In the genomic region with DNA sequence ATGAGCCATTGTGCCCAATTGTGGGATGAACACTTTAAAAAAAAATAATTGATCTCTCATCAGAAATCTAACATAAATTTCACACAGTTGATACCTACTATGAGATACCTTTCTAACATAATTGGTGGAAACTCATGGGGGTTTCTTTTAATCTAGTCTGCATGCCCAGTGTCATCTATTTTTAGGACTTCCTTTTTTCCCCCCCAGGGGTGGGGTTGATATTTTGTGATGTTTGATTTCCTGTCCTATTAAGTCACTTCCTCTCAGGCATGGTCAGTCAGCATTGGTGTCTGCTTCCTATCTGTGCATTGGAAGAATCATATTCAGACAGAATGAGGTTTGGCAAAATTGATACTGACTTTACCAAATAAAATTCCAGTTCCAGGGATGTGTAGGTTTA, we compare ENCODE assay signal across 9 cellular contexts. TPM values are rescaled to one million over a fixed set of nuclear protein-coding genes. Genes with fewer than 3 reads are reported as not detected.
DNase-seq lines count a peak whose midpoint lies in the region; ATAC-seq, FAIRE-seq and TF ChIP-seq lines count a peak whose summit lies in the region.
"Had no signal": no experiment of that assay in that cellular context is flagged by ENCODE, and none has a peak within 500 bp of the region (broad histone marks: within the 10 kb centered on the region; RNA-seq: fewer than 3 reads in every experiment).

No MANE protein-coding gene starts in this region.

- H3K9me3 ChIP-seq in K562 (replicated peaks; ENCODE audit: control insufficient read depth, insufficient read depth, low read depth, low read length) (no peaks in the 10 kb centered on the region), psoas muscle (no peaks in the 10 kb centered on the region)

- intact Hi-C loops in K562 (cut with micrococcal nuclease) (no loop called here), psoas muscle (cut with DNase I) (no loop called here)

- TF ChIP-seq POLR2A in K562 (conservative IDR thresholded peaks at IDR 0.05), result no peak

- H3K4me3 ChIP-seq in K562, result no peak overlapping the region
- H3K4me3 ChIP-seq in psoas muscle, result no peak overlapping the region

- H3K36me3 ChIP-seq in K562 (ENCODE audit: control insufficient read depth, insufficient read depth, low read length) (peaks cover 15% of the 10 kb centered on the region), psoas muscle (ENCODE audit: insufficient read depth in 1 of 2, low read depth in 1 of 2) (peaks cover 0 to 3% of the 10 kb centered on the region in 2 donors)

- BruUV-seq in K562 (replicated peaks; lab: Mats Ljungman, UMichigan), result no TSS peak

- in situ Hi-C loops in K562 (cut with MboI), result no loop called here

- ATAC-seq in K562 (no peak), psoas muscle (no peak), HG03159 (IDR thresholded peaks at IDR 0.05; ENCODE audit: unreplicated experiment) (no peak), GM19467 (IDR thresholded peaks at IDR 0.05; ENCODE audit: unreplicated experiment) (no peak)

- H4K20me1 ChIP-seq in K562 (replicated peaks; ENCODE audit: control insufficient read depth, insufficient read depth, low read length), result no peaks in the 10 kb centered on the region

- DNase-seq in GDM1 (lab: John Stamatoyannopoulos, UW), result peak; percentile 26
- peak; percentile 76 for DNase-seq in NAMALWA (ENCODE audit: low spot score)
- DNase-seq in K562 (ENCODE audit: extremely low read depth in 1 of 4, low spot score in 3 of 4), result peak in 2 of 4 experiments; percentile 28 to 41
- no peak for DNase-seq in psoas muscle
- no peak for DNase-seq in NCI-H1105 (lab: John Stamatoyannopoulos, UW)
- no peak for DNase-seq in RKO (ENCODE audit: low spot score)
- DNase-seq: activated CD8-positive, alpha-beta memory T cell treated with anti-CD3 and anti-CD28 coated beads for 24 hours had no signal

- peaks cover 93% of the 10 kb centered on the region for H3K79me2 ChIP-seq in K562 (ENCODE audit: control insufficient read depth, insufficient read depth, low read length)

- TF ChIP-seq EP300 in K562 (IDR thresholded peaks at IDR 0.05; ENCODE audit: low read length), result no peak

- POLR2A ChIA-PET in K562 (lab: Yijun Ruan, JAX), result interaction anchor here (0.9 to 2.1 kb wide), 4 partner anchors 9 to 13 kb away, joined by 3 to 11 read pairs (median 4); no protein-coding TSS in a partner anchor

- H2AFZ ChIP-seq in K562 (ENCODE audit: low read depth, low read length), result no peak overlapping the region

- H3K4me1 ChIP-seq in K562 (replicated peaks in 1 of 2; ENCODE audit: control insufficient read depth in 2 of 2, insufficient read depth in 2 of 2, low read length in 2 of 2), result peaks cover 0 to 29% of the 10 kb centered on the region in 2 experiments; a peak in 3 of 5 replicates
- H3K4me1 ChIP-seq in psoas muscle, result peaks cover 77% of the 10 kb centered on the region

- TF ChIP-seq CTCF in K562 (IDR thresholded peaks at IDR 0.05 in 2 of 3, conservative IDR thresholded peaks at IDR 0.05 in 1 of 3; ENCODE audit: insufficient read depth in 2 of 3, low read depth in 1 of 3, low read length in 3 of 3), result no peak
- TF ChIP-seq CTCF in psoas muscle (IDR thresholded peaks at IDR 0.05), result no peak

- peak overlapping the region in 1 of 2 experiments; percentile 16; a peak in 1 of 4 replicates for H3K9ac ChIP-seq in K562 (ENCODE audit: insufficient read depth in 1 of 2, low read depth in 2 of 2, low read length in 2 of 2)

- FAIRE-seq in K562 (lab: Jason Lieb, UNC), result no peak

- CTCF ChIA-PET in K562 (lab: Yijun Ruan, JAX; ENCODE audit: low intra/inter-chr PET ratio), result no interaction called here

- TF ChIP-seq RAD21 in K562 (CRISPR knock-in tag; conservative IDR thresholded peaks at IDR 0.05 in 1 of 2, IDR thresholded peaks at IDR 0.05 in 1 of 2), result no peak

- H3K27ac ChIP-seq in K562 (ENCODE audit: extremely low read depth, low read depth, low read length) (peak overlapping the region; percentile 43; the same call in 2 of the 3 replicates), psoas muscle (peak overlapping the region; percentile 81)

- no peaks in the 10 kb centered on the region for H3K27me3 ChIP-seq in K562 (ENCODE audit: control insufficient read depth in 2 of 2, insufficient read depth in 2 of 2, low read length in 2 of 2)
- no peaks in the 10 kb centered on the region for H3K27me3 ChIP-seq in psoas muscle (ENCODE audit: insufficient read depth in 3 of 3, low read length in 2 of 3)

- no peaks in the 10 kb centered on the region for H3K9me1 ChIP-seq in K562 (ENCODE audit: control insufficient read depth, insufficient read depth, low read length)

- no peak overlapping the region for H3K4me2 ChIP-seq in K562 (ENCODE audit: insufficient read depth, low read length)

TF ChIP-seq in K562, 482 proteins besides CTCF, POLR2A, EP300 and RAD21 (continues in another document):
- TF ChIP-seq NRF1 (conservative IDR thresholded peaks at IDR 0.05 in 1 of 2, IDR thresholded peaks at IDR 0.05 in 1 of 2) (0 out of 4 replicates have a peak, but pooled peaks of 1 of the 2 experiments have one; percentile 12), LARP7 (IDR thresholded peaks at IDR 0.05) (no peak), MIER1 (IDR thresholded peaks at IDR 0.05; ENCODE audit: low read depth) (no peak), SPI1 (IDR thresholded peaks at IDR 0.05; ENCODE audit: borderline replicate concordance, low read depth, low read length) (peak; percentile 93), KHSRP (IDR thresholded peaks at IDR 0.05) (no peak)
- TF ChIP-seq, protein P1, sequence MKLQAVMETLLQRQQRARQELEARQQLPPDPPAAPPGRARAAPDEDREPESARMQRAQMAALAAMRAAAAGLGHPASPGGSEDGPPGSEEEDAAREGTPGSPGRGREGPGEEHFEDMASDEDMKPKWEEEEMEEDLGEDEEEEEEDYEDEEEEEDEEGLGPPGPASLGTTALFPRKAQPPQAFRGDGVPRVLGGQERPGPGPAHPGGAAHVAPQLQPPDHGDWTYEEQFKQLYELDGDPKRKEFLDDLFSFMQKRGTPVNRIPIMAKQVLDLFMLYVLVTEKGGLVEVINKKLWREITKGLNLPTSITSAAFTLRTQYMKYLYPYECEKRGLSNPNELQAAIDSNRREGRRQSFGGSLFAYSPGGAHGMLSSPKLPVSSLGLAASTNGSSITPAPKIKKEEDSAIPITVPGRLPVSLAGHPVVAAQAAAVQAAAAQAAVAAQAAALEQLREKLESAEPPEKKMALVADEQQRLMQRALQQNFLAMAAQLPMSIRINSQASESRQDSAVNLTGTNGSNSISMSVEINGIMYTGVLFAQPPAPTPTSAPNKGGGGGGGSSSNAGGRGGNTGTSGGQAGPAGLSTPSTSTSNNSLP (IDR thresholded peaks at IDR 0.05; ENCODE audit: borderline replicate concordance, low read depth, low read length), result 0 out of 2 replicates have a peak, but pooled peaks have one; percentile 24

RNA-seq across cellular contexts. Expression of gene NFYC, which starts 21.5 kb away (rescaled TPM):
- 51.1 and 58.3 TPM in 2 replicates for total RNA-seq in K562 (2011; cell fraction: chromatin; rRNA removed; ENCODE audit: low replicate concordance)
- 43.8 and 43.9 TPM in 2 replicates for total RNA-seq in K562 (2011; cell fraction: nucleolus; rRNA removed)
- total RNA-seq in K562 (2011; cell fraction: nucleoplasm; rRNA removed), result 49.1 and 60.1 TPM in 2 replicates
- 41.1 and 44.2 TPM in 2 replicates for total RNA-seq in K562 (2014; rRNA removed)
- 22.7 and 26.4 TPM in 2 replicates for total RNA-seq in K562 (2014; rRNA removed; fragmentation: Illumina TruSeq; extraction: Trizol)
- 31.2 and 31.4 TPM in 2 replicates for total RNA-seq in K562 (2015; rRNA removed; fragmentation: Illumina TruSeq; extraction: Trizol)
- 53.9 and 59.8 TPM in 2 replicates for total RNA-seq in K562 (2021)
- polyA plus RNA-seq in K562 (2011; rRNA removed), result 47.2 and 65.6 TPM in 2 replicates
- 78.9 and 120 TPM in 2 replicates for polyA plus RNA-seq in K562 (2011; cell fraction: cytosol; rRNA removed)
- polyA plus RNA-seq in K562 (2011; cell fraction: nucleus; rRNA removed), result 72.3 and 83.1 TPM in 2 replicates
- 52.9 and 79.3 TPM in 2 replicates for polyA plus RNA-seq in K562 (2012)
- polyA plus RNA-seq in K562 (2014; fragmentation: Illumina TruSeq; extraction: Trizol), result 56.2 and 65.1 TPM in 2 replicates
- polyA plus RNA-seq in K562 (2014; fragmentation: Nextera tagmentation; extraction: Ambion mirVana), result 1 to 10 TPM; 4.8 to 7.2 TPM
- 51.3 and 57.7 TPM in 2 replicates for polyA plus RNA-seq in K562 (2014; rRNA removed)
- polyA minus RNA-seq in K562 (2011; rRNA and poly(A)+ RNA removed), result 45.7 and 65.0 TPM in 2 replicates
- polyA minus RNA-seq in K562 (2011; cell fraction: cytosol; rRNA and poly(A)+ RNA removed), result 38.9 and 49.7 TPM in 2 replicates
- 34.9 and 50.8 TPM in 2 replicates for polyA minus RNA-seq in K562 (2011; cell fraction: nucleus; rRNA and poly(A)+ RNA removed)
- total RNA-seq in psoas muscle, result 10 to 100 TPM; 45.8 to 67.8 (median 61.1) TPM
- 10 to 100 TPM; 52.0 to 69.0 (median 58.6) TPM for polyA plus RNA-seq in psoas muscle

RNA-seq across cellular contexts. Expression of gene RIMS3, which starts 47.5 kb away (rescaled TPM):
- 0.76 and 1.4 TPM in 2 replicates for total RNA-seq in K562 (2011; cell fraction: chromatin; rRNA removed; ENCODE audit: low replicate concordance)
- 0.66 and 0.67 TPM in 2 replicates for total RNA-seq in K562 (2011; cell fraction: nucleolus; rRNA removed)
- 0.73 and 0.76 TPM in 2 replicates for total RNA-seq in K562 (2011; cell fraction: nucleoplasm; rRNA removed)
- total RNA-seq in K562 (2014; rRNA removed) (0.59 and 0.82 TPM in 2 replicates), K562 (2014; rRNA removed; fragmentation: Illumina TruSeq; extraction: Trizol) (0.69 and 0.77 TPM in 2 replicates), K562 (2015; rRNA removed; fragmentation: Illumina TruSeq; extraction: Trizol) (0.38 and 0.47 TPM in 2 replicates), K562 (2021) (1.2 and 1.3 TPM in 2 replicates), psoas muscle (under 1 TPM; 0.15 to 0.42 (median 0.35) TPM)
- polyA plus RNA-seq in K562 (2011; rRNA removed) (0.78 and 1.2 TPM in 2 replicates), K562 (2014; fragmentation: Illumina TruSeq; extraction: Trizol) (0.71 and 0.75 TPM in 2 replicates), K562 (2014; fragmentation: Nextera tagmentation; extraction: Ambion mirVana) (under 1 TPM; 0.06 to 0.15 TPM), K562 (2014; rRNA removed) (0.43 and 0.45 TPM in 2 replicates), psoas muscle (under 1 TPM; 0.07 to 0.31 (median 0.16) TPM)
- polyA plus RNA-seq in K562 (2011; cell fraction: cytosol; rRNA removed), result 0.97 and 1.3 TPM in 2 replicates
- polyA plus RNA-seq in K562 (2011; cell fraction: nucleus; rRNA removed), result 1.9 and 2.7 TPM in 2 replicates
- 0.66 and 1.9 TPM in 2 replicates for polyA plus RNA-seq in K562 (2012)
- 1.2 and 1.3 TPM in 2 replicates for polyA minus RNA-seq in K562 (2011; rRNA and poly(A)+ RNA removed)
- 0.73 and 1.1 TPM in 2 replicates for polyA minus RNA-seq in K562 (2011; cell fraction: cytosol; rRNA and poly(A)+ RNA removed)
- polyA minus RNA-seq in K562 (2011; cell fraction: nucleus; rRNA and poly(A)+ RNA removed), result 0.40 and 0.56 TPM in 2 replicates

Comparison
In these comparisons a context has a peak if more than half of its experiments do, and no peak if none do; other contexts are left out.
1. DNase-seq: peak in GDM1 (single experiment) and NAMALWA (single experiment); none in psoas muscle (0 of 2), NCI-H1105 (single experiment) and RKO (single experiment).